8 cellular contexts compared by ENCODE assay signal in the genomic region with DNA sequence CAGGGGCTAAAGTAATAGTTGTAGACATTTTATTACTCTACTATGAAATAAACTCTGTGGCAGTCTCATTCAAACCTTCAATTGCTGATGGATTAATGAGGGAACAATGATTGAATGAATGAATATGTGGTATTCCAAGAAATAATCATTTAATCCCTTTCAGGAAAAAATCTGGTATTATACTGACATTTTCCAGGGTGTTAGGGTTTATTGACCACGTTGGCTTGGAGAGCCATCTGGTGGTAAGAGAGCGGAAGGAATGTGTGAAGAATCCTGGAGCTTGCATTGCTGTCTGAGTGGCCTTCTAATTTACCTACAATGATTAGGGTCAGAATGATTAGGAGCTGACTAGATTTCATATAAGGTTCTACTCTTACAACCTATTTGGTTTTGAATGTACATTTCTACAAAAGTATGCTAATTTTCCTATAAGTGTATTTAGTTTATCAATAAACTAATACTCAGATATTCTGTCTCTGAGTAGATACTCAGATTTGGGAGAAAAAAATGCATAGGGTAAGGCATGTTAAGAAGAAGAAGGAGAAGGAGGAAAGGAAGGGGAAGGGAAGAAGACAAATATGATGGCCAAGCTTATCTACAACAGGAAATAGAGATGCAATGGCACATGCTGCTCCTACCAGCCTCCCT.
A peak's percentile ranks its signal among the peaks of the same experiment; 100 is the strongest.
DNase-seq lines count a peak whose midpoint lies in the region; TF ChIP-seq lines count a peak whose summit lies in the region.
"Had no signal": no experiment of that assay in that cellular context is flagged by ENCODE, and none has a peak within 500 bp of the region (broad histone marks: within the 10 kb centered on the region; RNA-seq: fewer than 3 reads in every experiment).

No MANE protein-coding gene starts in this region.

- H3K27me3 ChIP-seq in tibial artery: peaks cover 0 to 6% of the 10 kb centered on the region in 2 donors

- H3K4me1 Mint-ChIP-seq in osteocyte (ENCODE audit: unreplicated experiment): peaks cover 16% of the 10 kb centered on the region
- no peaks in the 10 kb centered on the region for H3K4me1 Mint-ChIP-seq in CD14-positive monocyte

- no peaks in the 10 kb centered on the region for H3K36me3 Mint-ChIP-seq in osteocyte (ENCODE audit: unreplicated experiment)
- H3K36me3 Mint-ChIP-seq in CD14-positive monocyte: no peaks in the 10 kb centered on the region

- TF ChIP-seq CTCF in GM12872 (IDR thresholded peaks at IDR 0.05; ENCODE audit: insufficient read depth, low read depth, low read length) (peak; percentile 44; the same call in 2 of the 3 replicates), osteocyte (IDR thresholded peaks at IDR 0.05) (peak; percentile 80), tibial artery (IDR thresholded peaks at IDR 0.05) (no peak), CD14-positive monocyte (IDR thresholded peaks at IDR 0.05) (no peak)

- no peak overlapping the region for H3K27ac ChIP-seq in tibial artery
- H3K27ac ChIP-seq: epithelial cell of prostate had no signal

- no peaks in the 10 kb centered on the region for H3K36me3 ChIP-seq in tibial artery

- DNase-seq in NCI-H1417 treated with DMSO at 0.1 percent for 48 hours (lab: John Stamatoyannopoulos, UW) (peak; percentile 6), dermis blood vessel endothelial cell (peak; percentile 76), osteocyte (ENCODE audit: extremely low spot score, unreplicated experiment) (no peak), HK-2 (ENCODE audit: unreplicated experiment) (no peak), tibial artery (no peak), CD14-positive monocyte (ENCODE audit: low spot score) (no peak)

- H3K4me3 Mint-ChIP-seq in osteocyte (ENCODE audit: unreplicated experiment): no peak overlapping the region
- no peak overlapping the region for H3K4me3 Mint-ChIP-seq in CD14-positive monocyte

- no peak overlapping the region for H3K4me3 ChIP-seq in tibial artery

- H3K27me3 Mint-ChIP-seq in osteocyte (ENCODE audit: unreplicated experiment) (peaks cover 3% of the 10 kb centered on the region), CD14-positive monocyte (ENCODE audit: low read depth in 3 of 3) (peaks cover 0 to 2% (median 1%) of the 10 kb centered on the region in 3 donors)

- H3K4me1 ChIP-seq in tibial artery: peaks cover 0 to 9% (median 2%) of the 10 kb centered on the region in 4 donors

- H3K9me3 ChIP-seq in tibial artery: no peaks in the 10 kb centered on the region

- H3K9me3 Mint-ChIP-seq in osteocyte (ENCODE audit: unreplicated experiment) (no peaks in the 10 kb centered on the region), CD14-positive monocyte (no peaks in the 10 kb centered on the region)

- intact Hi-C loops in tibial artery (cut with DNase I; ENCODE audit: low total_unique reads) (no loop called here), CD14-positive monocyte (cut with micrococcal nuclease) (no loop called here)

- no peak overlapping the region for H3K27ac Mint-ChIP-seq in osteocyte (ENCODE audit: unreplicated experiment)
- H3K27ac Mint-ChIP-seq in CD14-positive monocyte: peak overlapping the region in 1 of 7 donors; percentile 72

Comparison
In these comparisons a context has a peak if more than half of its experiments do, and no peak if none do; other contexts are left out.
1. CTCF ChIP-seq: peak in GM12872 (single experiment) and osteocyte (single experiment); none in tibial artery (0 of 2) and CD14-positive monocyte (single experiment).
2. DNase-seq: peak in NCI-H1417 treated with DMSO at 0.1 percent for 48 hours (single experiment) and dermis blood vessel endothelial cell (single experiment); none in osteocyte (single experiment), HK-2 (single experiment), tibial artery (0 of 2) and CD14-positive monocyte (single experiment).